12 cellular contexts compared by ENCODE assay signal in genomic region chr15:68303560-68304436, GRCh38. TPM values are rescaled to one million over a fixed set of nuclear protein-coding genes. Genes with fewer than 3 reads are reported as not detected.
A peak's percentile ranks its signal among the peaks of the same experiment; 100 is the strongest.
DNase-seq lines count a peak whose midpoint lies in the region; ATAC-seq, FAIRE-seq and TF ChIP-seq lines count a peak whose summit lies in the region.
"Had no signal": no experiment of that assay in that cellular context is flagged by ENCODE, and none has a peak within 500 bp of the region (broad histone marks: within the 10 kb centered on the region; RNA-seq: fewer than 3 reads in every experiment).

No MANE protein-coding gene starts in this region.

- TF ChIP-seq CTCF in RWPE1 (conservative IDR thresholded peaks at IDR 0.05; ENCODE audit: low read depth) (no peak), keratinocyte (optimal IDR thresholded peaks at IDR 0.05 in 1 of 3, IDR thresholded peaks at IDR 0.05 in 1 of 3, conservative IDR thresholded peaks at IDR 0.05 in 1 of 3; ENCODE audit: extremely low read depth in 1 of 3, insufficient read depth in 2 of 3, low read length in 3 of 3) (no peak), vagina (IDR thresholded peaks at IDR 0.05) (no peak)

- H3K9me3 ChIP-seq in keratinocyte (ENCODE audit: control insufficient read depth, low read depth, low read length), result no peaks in the 10 kb centered on the region
- no peaks in the 10 kb centered on the region for H3K9me3 ChIP-seq in vagina
- H3K9me3 ChIP-seq: transverse colon had no signal

- H3K9ac ChIP-seq in keratinocyte (ENCODE audit: control insufficient read depth, extremely low read depth, insufficient read depth, low read length), result peak overlapping the region; percentile 45

- no peaks in the 10 kb centered on the region for H3K79me2 ChIP-seq in keratinocyte (ENCODE audit: control insufficient read depth, insufficient read depth, low read length)

- H3K4me3 ChIP-seq in keratinocyte (ENCODE audit: control insufficient read depth in 2 of 3, extremely low read depth in 1 of 3, insufficient read depth in 2 of 3, low read depth in 1 of 3, low read length in 3 of 3) (no peak overlapping the region), vagina (no peak overlapping the region)
- H3K4me3 ChIP-seq: transverse colon had no signal

- peaks cover 6% of the 10 kb centered on the region for H3K9me1 ChIP-seq in keratinocyte (ENCODE audit: control insufficient read depth, extremely low read depth, insufficient read depth, low read length)

- H3K36me3 ChIP-seq in keratinocyte (ENCODE audit: control insufficient read depth in 2 of 2, extremely low read depth in 1 of 2, insufficient read depth in 2 of 2, low read length in 2 of 2) (peaks cover 0 to 9% of the 10 kb centered on the region in 2 experiments), vagina (no peaks in the 10 kb centered on the region)
- H3K36me3 ChIP-seq: transverse colon had no signal

- H3K4me2 ChIP-seq in keratinocyte (ENCODE audit: control insufficient read depth, extremely low read depth, insufficient read depth, low read depth, low read length), result no peak overlapping the region

- peak; percentile 49 for DNase-seq in activated effector memory CD4-positive, alpha-beta T cell treated with anti-CD3 and anti-CD28 coated beads, Interleukin-2, amount 50 U/mL, for 16 hours
- DNase-seq in activated effector memory CD4-positive, alpha-beta T cell treated with Interleukin-2 at 50 U/mL for 16 hours, result no peak
- DNase-seq in RWPE1 (ENCODE audit: low spot score) (no peak), keratinocyte (ENCODE audit: low read depth, low spot score) (no peak), vagina (ENCODE audit: extremely low spot score in 2 of 2) (peak; percentile 81), superior temporal gyrus (ENCODE audit: extremely low spot score) (no peak), NCI-H1436 treated with DMSO at 0.1 percent for 48 hours (lab: John Stamatoyannopoulos, UW) (no peak)
- DNase-seq: NCI-H2081 treated with DMSO at 0.1 percent for 48 hours, transverse colon had no signal

- no peak for TF ChIP-seq POLR2A in vagina (IDR thresholded peaks at IDR 0.05)

- ATAC-seq in HG02884 (IDR thresholded peaks at IDR 0.05; ENCODE audit: unreplicated experiment), result no peak

- intact Hi-C loops in vagina (cut with DNase I), result loop anchor here (10.0 kb wide), 2 partner anchors 49 to 371 kb away; no protein-coding TSS in a partner anchor

- CTCF ChIA-PET in RWPE1 (lab: Yijun Ruan, JAX), result interaction anchor here (0.6 to 4.0 kb wide), 6 partner anchors 44 to 755 kb away, joined by 3 to 39 read pairs (median 4); no protein-coding TSS in a partner anchor

- no peak overlapping the region for H2AFZ ChIP-seq in keratinocyte (ENCODE audit: control insufficient read depth, low read length)

- H3K4me1 ChIP-seq in keratinocyte (ENCODE audit: control insufficient read depth, extremely low read depth, insufficient read depth, low read length), result peaks cover 25% of the 10 kb centered on the region
- peaks cover 27% of the 10 kb centered on the region for H3K4me1 ChIP-seq in vagina

- H3K27ac ChIP-seq in RWPE1 (peak overlapping the region; percentile 67), keratinocyte (ENCODE audit: control insufficient read depth, insufficient read depth, low read length) (peak overlapping the region; percentile 69), vagina (no peak overlapping the region)
- H3K27ac ChIP-seq: transverse colon had no signal

- POLR2A ChIA-PET in RWPE1 (lab: Yijun Ruan, JAX; ENCODE audit: low non-redundant PET), result no interaction called here

- dilution Hi-C loops in keratinocyte (cut with MboI; ENCODE audit: extremely low pct_ligation_motif_present, low sequenced_read_pairs), result no loop called here

- FAIRE-seq in keratinocyte (lab: Jason Lieb, UNC), result no peak
- FAIRE-seq: colon, TTC549 had no signal

- H4K20me1 ChIP-seq in keratinocyte (ENCODE audit: control insufficient read depth, extremely low read depth, insufficient read depth, low read length), result no peaks in the 10 kb centered on the region

- H3K27me3 ChIP-seq in keratinocyte (ENCODE audit: control insufficient read depth, extremely low read depth, insufficient read depth, low read length), result peaks cover 4% of the 10 kb centered on the region
- no peaks in the 10 kb centered on the region for H3K27me3 ChIP-seq in vagina
- H3K27me3 ChIP-seq: transverse colon had no signal

RNA-seq across cellular contexts. Expression of gene FEM1B, which starts 26.3 kb away (rescaled TPM):
- polyA plus RNA-seq in keratinocyte, result 52.5 to 153 TPM (median 92.6 TPM) in 3 replicates
- 36.9 TPM for polyA plus RNA-seq in keratinocyte (2011; ENCODE audit: low read depth)
- 32.6 and 67.4 TPM in 2 replicates for polyA plus RNA-seq in keratinocyte (2011; cell fraction: cytosol; rRNA removed)
- 73.6 and 78.6 TPM in 2 replicates for polyA plus RNA-seq in keratinocyte (2011; cell fraction: nucleus; rRNA removed)
- polyA plus RNA-seq in keratinocyte (2012; ENCODE audit: low replicate concordance), result 29.3 and 55.3 TPM in 2 replicates
- 141 to 498 TPM (median 410 TPM) in 3 replicates for polyA minus RNA-seq in keratinocyte
- polyA minus RNA-seq in keratinocyte (2011; cell fraction: cytosol; rRNA and poly(A)+ RNA removed), result 115 TPM
- polyA minus RNA-seq in keratinocyte (2011; cell fraction: nucleus; rRNA and poly(A)+ RNA removed), result 108 and 265 TPM in 2 replicates
- total RNA-seq in vagina, result 38.3 TPM

Comparison
In these comparisons a context has a peak if more than half of its experiments do, and no peak if none do; other contexts are left out.
1. DNase-seq: peak in activated effector memory CD4-positive, alpha-beta T cell treated with anti-CD3 and anti-CD28 coated beads, Interleukin-2, amount 50 U/mL, for 16 hours (single experiment) and vagina (2 of 2); none in activated effector memory CD4-positive, alpha-beta T cell treated with Interleukin-2 at 50 U/mL for 16 hours (single experiment), RWPE1 (single experiment), keratinocyte (single experiment), superior temporal gyrus (single experiment) and NCI-H1436 treated with DMSO at 0.1 percent for 48 hours (single experiment).